In genomic region chr17:20092973-20093626, GRCh38 we compare ENCODE assay signal across 14 cellular contexts.
DNase-seq lines count a peak whose midpoint lies in the region; ATAC-seq and TF ChIP-seq lines count a peak whose summit lies in the region.
"Had no signal": no experiment of that assay in that cellular context is flagged by ENCODE, and none has a peak within 500 bp of the region (broad histone marks: within the 10 kb centered on the region; RNA-seq: fewer than 3 reads in every experiment).

No MANE protein-coding gene starts in this region.

- no peaks in the 10 kb centered on the region for H3K27me3 Mint-ChIP-seq in CD8-positive, alpha-beta memory T cell

- peaks cover 31 to 72% of the 10 kb centered on the region in 2 donors for H3K4me1 ChIP-seq in thoracic aorta (ENCODE audit: control insufficient read depth in 1 of 2, low read depth in 2 of 2)
- no peaks in the 10 kb centered on the region for H3K4me1 ChIP-seq in CD8-positive, alpha-beta memory T cell (ENCODE audit: insufficient read depth, low read length)

- DNase-seq in NCI-H1417 (lab: John Stamatoyannopoulos, UW) = peak in 2 of 3 experiments; percentile 13 to 75
- DNase-seq in NCI-H1417 treated with DMSO at 0.1 percent for 48 hours (lab: John Stamatoyannopoulos, UW) = no peak
- DNase-seq in NCI-H510A (lab: John Stamatoyannopoulos, UW) = peak; percentile 70
- DNase-seq in coronary artery (ENCODE audit: low spot score) = no peak
- DNase-seq in thoracic aorta (ENCODE audit: low spot score) = no peak
- no peak for DNase-seq in stimulated activated CD4-positive, alpha-beta T cell treated with anti-CD3 and anti-CD28 coated beads, Interleukin-2, amount 100 ng/mL, for 24 hours
- DNase-seq in CD8-positive, alpha-beta memory T cell = no peak
- DNase-seq: activated CD4-positive, alpha-beta T cell treated with anti-CD3 and anti-CD28 coated beads for 48 hours; activated T-cell treated with anti-CD3 and anti-CD28 coated beads, Interleukin-2, amount 50 U/mL, for 1 hour; H7; KG1; NCI-H2107; stimulated activated CD4-positive, alpha-beta T cell treated with anti-CD3 and anti-CD28 coated beads, Interleukin-2, amount 100 ng/mL, for 48 hours had no signal

- peak overlapping the region in 1 of 8 donors; percentile 11 for H3K27ac Mint-ChIP-seq in CD8-positive, alpha-beta memory T cell

- H3K4me3 ChIP-seq in coronary artery (no peak overlapping the region), thoracic aorta (no peak overlapping the region)
- no peak overlapping the region for H3K4me3 ChIP-seq in CD8-positive, alpha-beta memory T cell (ENCODE audit: low read length)

- CTCF ChIA-PET in CD8-positive, alpha-beta memory T cell (lab: Charles Lee) = no interaction called here

- no peak overlapping the region for H3K4me3 Mint-ChIP-seq in CD8-positive, alpha-beta memory T cell

- peaks cover 9% of the 10 kb centered on the region for H3K36me3 ChIP-seq in thoracic aorta
- no peaks in the 10 kb centered on the region for H3K36me3 ChIP-seq in CD8-positive, alpha-beta memory T cell (ENCODE audit: insufficient read depth, low read length)

- TF ChIP-seq CTCF in coronary artery (IDR thresholded peaks at IDR 0.05) (no peak), thoracic aorta (IDR thresholded peaks at IDR 0.05) (no peak)

- H3K27me3 ChIP-seq in thoracic aorta (replicated peaks; ENCODE audit: insufficient read depth) = no peaks in the 10 kb centered on the region
- no peaks in the 10 kb centered on the region for H3K27me3 ChIP-seq in CD8-positive, alpha-beta memory T cell (ENCODE audit: insufficient read depth, low read length, poor library complexity, severe bottlenecking)

- no peaks in the 10 kb centered on the region for H3K9me3 Mint-ChIP-seq in CD8-positive, alpha-beta memory T cell

- peaks cover 8 to 13% (median 13%) of the 10 kb centered on the region in 3 donors for H3K4me1 Mint-ChIP-seq in CD8-positive, alpha-beta memory T cell

- no peak for ATAC-seq in thoracic aorta (ENCODE audit: insufficient number of reproducible peaks, low FRiP score, low read depth)
- ATAC-seq in GM18907 (IDR thresholded peaks at IDR 0.05; ENCODE audit: unreplicated experiment) = no peak

- POLR2A ChIA-PET in CD8-positive, alpha-beta memory T cell (lab: Charles Lee) = no interaction called here

- H3K27ac ChIP-seq in coronary artery (peak overlapping the region; percentile 84 to 91), thoracic aorta (peak overlapping the region; percentile 87 to 98)
- no peak overlapping the region for H3K27ac ChIP-seq in CD8-positive, alpha-beta memory T cell (ENCODE audit: low read depth, low read length)

- H3K36me3 Mint-ChIP-seq in CD8-positive, alpha-beta memory T cell = peaks cover 0 to 14% (median 2%) of the 10 kb centered on the region in 3 donors

- no peaks in the 10 kb centered on the region for H3K9me3 ChIP-seq in thoracic aorta
- no peaks in the 10 kb centered on the region for H3K9me3 ChIP-seq in CD8-positive, alpha-beta memory T cell (ENCODE audit: low read length)

Comparison
In these comparisons a context has a peak if more than half of its experiments do, and no peak if none do; other contexts are left out.
1. DNase-seq: peak in NCI-H1417 (2 of 3) and NCI-H510A (single experiment); none in NCI-H1417 treated with DMSO at 0.1 percent for 48 hours (single experiment), coronary artery (single experiment), thoracic aorta (single experiment), stimulated activated CD4-positive, alpha-beta T cell treated with anti-CD3 and anti-CD28 coated beads, Interleukin-2, amount 100 ng/mL, for 24 hours (0 of 2) and CD8-positive, alpha-beta memory T cell (0 of 5).